In genomic region chr21:14452031-14452778, GRCh38 we compare ENCODE assay signal across 1 cellular context.
A peak's percentile ranks its signal among the peaks of the same experiment; 100 is the strongest.
TF ChIP-seq lines count a peak whose summit lies in the region.

No MANE protein-coding gene starts in this region.

TF ChIP-seq in K562, 482 proteins besides CTCF, POLR2A, EP300 and RAD21 (continued from another document):
- TF ChIP-seq ZNF407 (IDR thresholded peaks at IDR 0.05; ENCODE audit: low read depth) (no peak), ZNF589 (CRISPR knock-in tag; IDR thresholded peaks at IDR 0.05; ENCODE audit: low read depth) (0 out of 2 replicates have a peak, but pooled peaks have one; percentile 17), ZNF395 (CRISPR knock-in tag; IDR thresholded peaks at IDR 0.05) (no peak)
